In the genomic region with DNA sequence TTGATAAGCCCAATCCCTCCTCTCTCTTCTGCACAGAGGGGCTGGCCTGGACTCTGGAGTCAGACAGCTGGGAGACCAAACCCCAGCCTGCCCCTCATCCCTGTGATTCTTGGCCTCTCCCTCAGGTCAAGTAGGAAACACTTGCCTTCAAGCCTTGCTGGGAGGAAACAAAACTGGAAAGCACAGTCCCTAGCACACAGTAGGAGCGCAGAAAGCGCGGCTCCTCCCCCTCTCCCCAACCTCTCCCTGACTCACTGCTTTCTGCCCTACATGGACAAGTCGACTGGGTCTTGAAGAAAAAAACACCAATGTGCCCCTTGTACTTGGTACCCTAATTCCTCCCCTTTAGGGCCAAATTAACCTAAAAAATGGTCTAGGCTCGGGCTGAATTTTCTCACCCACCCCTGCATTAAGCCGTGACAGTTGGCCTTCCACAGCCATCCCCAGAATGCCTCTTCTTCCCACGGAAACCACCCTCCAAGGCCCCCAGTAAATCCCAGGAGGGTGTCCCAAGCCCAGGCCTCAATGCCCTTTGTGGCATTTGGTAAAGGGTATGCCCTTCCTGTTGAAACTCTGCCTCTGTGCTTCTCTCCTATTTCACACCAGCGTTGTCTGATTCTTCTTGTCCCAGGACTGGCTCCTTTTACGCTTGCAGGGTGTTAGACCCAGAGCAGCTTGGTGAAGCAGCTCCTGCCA, we compare ENCODE assay signal across 18 cellular contexts.
"Had no signal": no experiment of that assay in that cellular context is flagged by ENCODE, and none has a peak within 500 bp of the region (broad histone marks: within the 10 kb centered on the region; RNA-seq: fewer than 3 reads in every experiment).

No MANE protein-coding gene starts in this region.

- H3K9ac ChIP-seq: parathyroid adenoma had no signal

- DNase-seq: activated CD4-positive, alpha-beta memory T cell treated with anti-CD3 and anti-CD28 coated beads for 36 hours; activated CD8-positive, alpha-beta memory T cell treated with anti-CD3 and anti-CD28 coated beads, Interleukin-2, amount 10 ng/mL, durations not matched to agents 7 days and 5 days; activated naive CD4-positive, alpha-beta T cell treated with anti-CD3 and anti-CD28 coated beads, Interleukin-2, amount 10 ng/mL, durations not matched to agents 7 days and 5 days; activated T-cell treated with anti-CD3 and anti-CD28 coated beads, Interleukin-2, amount 50 U/mL, for 1 hour; erythroblast; heart right ventricle; mammary epithelial cell; naive thymus-derived CD4-positive, alpha-beta T cell; stimulated activated CD4-positive, alpha-beta T cell treated with anti-CD3 and anti-CD28 coated beads, Interleukin-15, amount 100 ng/mL, for 24 hours; stimulated activated CD4-positive, alpha-beta T cell treated with anti-CD3 and anti-CD28 coated beads, Interleukin-4, amount 100 ng/mL, for 1 hour; stimulated activated naive CD4-positive, alpha-beta T cell; T-cell; T-helper 9 cell; upper lobe of left lung had no signal

- H3K27me3 Mint-ChIP-seq: activated CD4-positive, alpha-beta memory T cell treated with anti-CD3 and anti-CD28 coated beads for 36 hours; activated CD8-positive, alpha-beta memory T cell treated with anti-CD3 and anti-CD28 coated beads, Interleukin-2, amount 10 ng/mL, durations not matched to agents 7 days and 5 days; naive thymus-derived CD4-positive, alpha-beta T cell had no signal

- H3K36me3 ChIP-seq: gastroesophageal sphincter, heart right ventricle, upper lobe of left lung had no signal

- ATAC-seq: activated CD8-positive, alpha-beta memory T cell treated with anti-CD3 and anti-CD28 coated beads, Interleukin-2, amount 10 ng/mL, durations not matched to agents 7 days and 5 days; gastroesophageal sphincter; heart right ventricle; naive thymus-derived CD4-positive, alpha-beta T cell; T-cell had no signal

- H3K9me3 ChIP-seq: gastroesophageal sphincter, heart right ventricle, upper lobe of left lung had no signal

- H3K4me1 Mint-ChIP-seq: activated CD8-positive, alpha-beta memory T cell treated with anti-CD3 and anti-CD28 coated beads, Interleukin-2, amount 10 ng/mL, durations not matched to agents 7 days and 5 days; activated naive CD4-positive, alpha-beta T cell treated with anti-CD3 and anti-CD28 coated beads, Interleukin-2, amount 10 ng/mL, durations not matched to agents 7 days and 5 days; naive thymus-derived CD4-positive, alpha-beta T cell; T-cell had no signal

- H3K4me3 Mint-ChIP-seq: activated CD4-positive, alpha-beta memory T cell treated with anti-CD3 and anti-CD28 coated beads for 36 hours; activated CD8-positive, alpha-beta memory T cell treated with anti-CD3 and anti-CD28 coated beads, Interleukin-2, amount 10 ng/mL, durations not matched to agents 7 days and 5 days; activated naive CD4-positive, alpha-beta T cell treated with anti-CD3 and anti-CD28 coated beads, Interleukin-2, amount 10 ng/mL, durations not matched to agents 7 days and 5 days; naive thymus-derived CD4-positive, alpha-beta T cell; T-cell had no signal

- H3K9me3 Mint-ChIP-seq: activated CD4-positive, alpha-beta memory T cell treated with anti-CD3 and anti-CD28 coated beads for 36 hours; activated naive CD4-positive, alpha-beta T cell treated with anti-CD3 and anti-CD28 coated beads, Interleukin-2, amount 10 ng/mL, durations not matched to agents 7 days and 5 days; activated T-helper 2 cell treated with anti-CD3 and anti-CD28 coated beads, Interferon-gamma antibody, Interleukin-2, Interleukin-4, amounts not matched to agents 10 μg/mL and 5 μg/mL and 100 μg/mL, durations not matched to agents 14 hours and 24 hours and 36 hours had no signal

- H3K4me3 ChIP-seq: gastroesophageal sphincter had no signal

- H3K36me3 Mint-ChIP-seq: activated CD4-positive, alpha-beta memory T cell treated with anti-CD3 and anti-CD28 coated beads for 36 hours; activated CD8-positive, alpha-beta memory T cell treated with anti-CD3 and anti-CD28 coated beads, Interleukin-2, amount 10 ng/mL, durations not matched to agents 7 days and 5 days; activated naive CD4-positive, alpha-beta T cell treated with anti-CD3 and anti-CD28 coated beads, Interleukin-2, amount 10 ng/mL, durations not matched to agents 7 days and 5 days; naive thymus-derived CD4-positive, alpha-beta T cell; T-cell had no signal

- H3K27ac Mint-ChIP-seq: activated CD4-positive, alpha-beta memory T cell treated with anti-CD3 and anti-CD28 coated beads for 36 hours; activated CD8-positive, alpha-beta memory T cell treated with anti-CD3 and anti-CD28 coated beads, Interleukin-2, amount 10 ng/mL, durations not matched to agents 7 days and 5 days; activated naive CD4-positive, alpha-beta T cell treated with anti-CD3 and anti-CD28 coated beads, Interleukin-2, amount 10 ng/mL, durations not matched to agents 7 days and 5 days; activated T-helper 2 cell treated with anti-CD3 and anti-CD28 coated beads, Interferon-gamma antibody, Interleukin-2, Interleukin-4, amounts not matched to agents 10 μg/mL and 5 μg/mL and 100 μg/mL, durations not matched to agents 14 hours and 24 hours and 36 hours; naive thymus-derived CD4-positive, alpha-beta T cell; T-cell had no signal

- H3K27ac ChIP-seq: gastroesophageal sphincter, parathyroid adenoma, VCaP had no signal

- H3K4me1 ChIP-seq: gastroesophageal sphincter, parathyroid adenoma, upper lobe of left lung had no signal

- H3K79me2 ChIP-seq: parathyroid adenoma had no signal

- H2AFZ ChIP-seq: parathyroid adenoma had no signal

- H3K27me3 ChIP-seq: gastroesophageal sphincter, heart right ventricle, upper lobe of left lung had no signal
